Comparison of ENCODE assay signal across 8 cellular contexts in genomic region chr11:43574949-43575915, GRCh38.
DNase-seq lines count a peak whose midpoint lies in the region; ATAC-seq, FAIRE-seq and TF ChIP-seq lines count a peak whose summit lies in the region.

No MANE protein-coding gene starts in this region.

- POLR2A ChIA-PET in HepG2 (lab: Yijun Ruan, JAX), result no interaction called here

- H3K4me1 ChIP-seq in HepG2 (ENCODE audit: insufficient read depth, low read length) (no peaks in the 10 kb centered on the region), tibial nerve (peaks cover 0 to 51% (median 16%) of the 10 kb centered on the region in 4 donors), thyroid gland (peaks cover 26 to 44% of the 10 kb centered on the region in 2 donors)

- CTCF ChIA-PET in HepG2 (lab: Yijun Ruan, JAX; ENCODE audit: low intra/inter-chr PET ratio, low total read pairs), result no interaction called here

- no peak for FAIRE-seq in HepG2 (lab: Jason Lieb, UNC)

- H2AFZ ChIP-seq in HepG2 (ENCODE audit: low read length), result no peak overlapping the region

- BruUV-seq in HepG2 (replicated peaks; lab: Mats Ljungman, UMichigan), result no TSS peak

- WGBS in HepG2 (ENCODE audit: low lambda C conversion rate), result 16% methylated on average over 28 of the region's 51 CpGs
- WGBS in tibial nerve, 2 donors, result 1 to 2% methylated on average over 47 to 50 of the region's 51 CpGs
- 1% methylated on average over 43 to 50 of the region's 51 CpGs for WGBS in thyroid gland, 2 donors

- TF ChIP-seq POLR2A in HepG2 (IDR thresholded peaks at IDR 0.05; ENCODE audit: insufficient read depth in 1 of 2, low read depth in 2 of 2, low read length in 2 of 2), result no peak
- no peak for TF ChIP-seq POLR2A in tibial nerve (IDR thresholded peaks at IDR 0.05)
- TF ChIP-seq POLR2A in thyroid gland (IDR thresholded peaks at IDR 0.05), result no peak

- H3K27ac ChIP-seq in brain microvascular endothelial cell (no peak overlapping the region), HepG2 (ENCODE audit: extremely low read length, insufficient read depth, low read length) (no peak overlapping the region), tibial nerve (no peak overlapping the region), thyroid gland (no peak overlapping the region)

- DNase-seq in DMS114 treated with DMSO at 0.1 percent for 48 hours (lab: John Stamatoyannopoulos, UW; ENCODE audit: unreplicated experiment) (peak; percentile 23), NCI-H1092 treated with DMSO at 0.1 percent for 48 hours (lab: John Stamatoyannopoulos, UW) (peak; percentile 35), brain microvascular endothelial cell (peak; percentile 36), HepG2 (ENCODE audit: low spot score) (no peak), tibial nerve (ENCODE audit: low spot score in 2 of 2) (no peak), thyroid gland (no peak), ACHN (no peak)

- no peak overlapping the region for H3K9ac ChIP-seq in HepG2 (ENCODE audit: insufficient read depth, low read depth, low read length)

- H4K20me1 ChIP-seq in HepG2 (ENCODE audit: insufficient read depth, low read length), result peaks cover 4% of the 10 kb centered on the region; the same call in 1 of the 2 replicates

- TF ChIP-seq RAD21 in HepG2 (CRISPR knock-in tag; IDR thresholded peaks at IDR 0.05), result no peak

- in situ Hi-C loops in brain microvascular endothelial cell (cut with HindIII; ENCODE audit: low pct_ligation_motif_present, low sequenced_read_pairs), result no loop called here
- in situ Hi-C loops in HepG2 (cut with HindIII; ENCODE audit: extremely low pct_ligation_motif_present, low pct_unique_long_range_greater_than_20kb), result loop anchor here (5.0 kb wide), 1 partner anchor 73 kb away; no protein-coding TSS in a partner anchor
- in situ Hi-C loops in ACHN (cut with HindIII; ENCODE audit: low pct_ligation_motif_present, low pct_unique_long_range_greater_than_20kb, low sequenced_read_pairs), result no loop called here

- peaks cover 74% of the 10 kb centered on the region for H3K27me3 ChIP-seq in brain microvascular endothelial cell (replicated peaks)
- H3K27me3 ChIP-seq in HepG2 (ENCODE audit: control insufficient read depth in 1 of 2, insufficient read depth in 2 of 2, low read length in 2 of 2), result peaks cover 7 to 65% of the 10 kb centered on the region in 2 experiments
- H3K27me3 ChIP-seq in tibial nerve, result peaks cover 3 to 92% of the 10 kb centered on the region in 2 donors
- H3K27me3 ChIP-seq in thyroid gland, result peaks cover 39% of the 10 kb centered on the region

- H3K4me2 ChIP-seq in HepG2 (ENCODE audit: low read depth, low read length), result no peak overlapping the region

- TF ChIP-seq EP300 in HepG2 (IDR thresholded peaks at IDR 0.05; ENCODE audit: low read depth in 2 of 2, low read length in 2 of 2), result no peak
- no peak for TF ChIP-seq EP300 in HepG2 (CRISPR knock-in tag; IDR thresholded peaks at IDR 0.05; ENCODE audit: borderline replicate concordance)
- TF ChIP-seq EP300 in tibial nerve (IDR thresholded peaks at IDR 0.05), result no peak

- H3K9me3 ChIP-seq in HepG2 (ENCODE audit: low read length) (no peaks in the 10 kb centered on the region), tibial nerve (no peaks in the 10 kb centered on the region), thyroid gland (no peaks in the 10 kb centered on the region)

- ATAC-seq in HepG2 (no peak), GM18498 (IDR thresholded peaks at IDR 0.05; ENCODE audit: unreplicated experiment) (no peak)

- intact Hi-C loops in HepG2 (cut with micrococcal nuclease; ENCODE audit: unreplicated experiment) (loop anchor here (5.0 kb wide), 2 partner anchors 107 to 277 kb away; partner anchors contain the start of gene HSD17B12), thyroid gland (cut with DNase I) (no loop called here)

- H3K36me3 ChIP-seq in brain microvascular endothelial cell (replicated peaks), result no peaks in the 10 kb centered on the region
- no peaks in the 10 kb centered on the region for H3K36me3 ChIP-seq in HepG2 (replicated peaks in 1 of 2; ENCODE audit: control insufficient read depth in 1 of 2, insufficient read depth in 2 of 2, low read length in 2 of 2)
- no peaks in the 10 kb centered on the region for H3K36me3 ChIP-seq in tibial nerve
- H3K36me3 ChIP-seq in thyroid gland, result no peaks in the 10 kb centered on the region

- H3K4me3 ChIP-seq in brain microvascular endothelial cell (ENCODE audit: low read depth, low read length) (peak overlapping the region; percentile 29), HepG2 (replicated peaks in 1 of 3; ENCODE audit: insufficient read depth in 1 of 3, low read depth in 2 of 3, low read length in 3 of 3) (peak overlapping the region in 1 of 3 experiments; percentile 33; a peak in 1 of 6 replicates), tibial nerve (peak overlapping the region in 3 of 4 donors; percentile 1 to 24 (median 21)), thyroid gland (replicated peaks in 1 of 3) (peak overlapping the region in 1 of 3 donors; percentile 13)

- no peak for TF ChIP-seq CTCF in brain microvascular endothelial cell (IDR thresholded peaks at IDR 0.05; ENCODE audit: low read depth, low read length, missing control alignments)
- no peak for TF ChIP-seq CTCF in HepG2 (CRISPR knock-in tag; IDR thresholded peaks at IDR 0.05)
- no peak for TF ChIP-seq CTCF in tibial nerve (IDR thresholded peaks at IDR 0.05)
- no peak for TF ChIP-seq CTCF in thyroid gland (IDR thresholded peaks at IDR 0.05)

- H3K79me2 ChIP-seq in HepG2 (ENCODE audit: insufficient read depth, low read length), result no peaks in the 10 kb centered on the region

TF ChIP-seq in HepG2, 621 proteins besides CTCF, POLR2A, EP300 and RAD21:
- no peak for TF ChIP-seq NFKBIZ (CRISPR knock-in tag; IDR thresholded peaks at IDR 0.05)
- TF ChIP-seq CREB1 (IDR thresholded peaks at IDR 0.05), result peak; percentile 90
- no peak for TF ChIP-seq CREB1 (CRISPR knock-in tag; IDR thresholded peaks at IDR 0.05)
- TF ChIP-seq ZNF383 (CRISPR knock-in tag; IDR thresholded peaks at IDR 0.05; ENCODE audit: borderline replicate concordance), result no peak

Comparison
In these comparisons a context has a peak if more than half of its experiments do, and no peak if none do; other contexts are left out.
1. DNase-seq: peak in DMS114 treated with DMSO at 0.1 percent for 48 hours (single experiment), NCI-H1092 treated with DMSO at 0.1 percent for 48 hours (single experiment) and brain microvascular endothelial cell (single experiment); none in HepG2 (single experiment), tibial nerve (0 of 2), thyroid gland (0 of 2) and ACHN (single experiment).